ENCODE assay signal across 26 cellular contexts in genomic region chr12:96302706-96303310, GRCh38.
A peak's percentile ranks its signal among the peaks of the same experiment; 100 is the strongest.
DNase-seq lines count a peak whose midpoint lies in the region; ATAC-seq, FAIRE-seq and TF ChIP-seq lines count a peak whose summit lies in the region.
"Had no signal": no experiment of that assay in that cellular context is flagged by ENCODE, and none has a peak within 500 bp of the region (broad histone marks: within the 10 kb centered on the region; RNA-seq: fewer than 3 reads in every experiment).

No MANE protein-coding gene starts in this region.

- no peak for TF ChIP-seq POLR2A in IMR-90 (IDR thresholded peaks at IDR 0.05; ENCODE audit: low read depth, low read length)
- TF ChIP-seq POLR2A in tibial nerve (IDR thresholded peaks at IDR 0.05) = no peak

- H3K23ac ChIP-seq in IMR-90 (ENCODE audit: low read depth, low read length) = no peak overlapping the region

- H2AK9ac ChIP-seq in IMR-90 (replicated peaks; ENCODE audit: low read depth, low read length, poor library complexity) = no peak overlapping the region

- H3K27ac ChIP-seq in IMR-90 (ENCODE audit: insufficient read depth, low read length) (no peak overlapping the region), substantia nigra (ENCODE audit: low read depth, low read length, poor library complexity, severe bottlenecking) (peak overlapping the region; percentile 89), tibial nerve (peak overlapping the region in 2 of 4 donors; percentile 58 to 65)
- H3K27ac ChIP-seq: right lobe of liver had no signal

- H3K36me3 ChIP-seq in IMR-90 (ENCODE audit: control insufficient read depth, insufficient read depth, low read length) (peaks cover 21% of the 10 kb centered on the region), tibial nerve (peaks cover 0 to 22% (median 0%) of the 10 kb centered on the region in 3 donors)

- ATAC-seq in IMR-90 (ENCODE audit: low read depth) (peak; percentile 48; the same call in 1 of the 2 replicates), HG02763 (IDR thresholded peaks at IDR 0.05; ENCODE audit: unreplicated experiment) (no peak), HG02840 (IDR thresholded peaks at IDR 0.05; ENCODE audit: low FRiP score, unreplicated experiment) (no peak)
- ATAC-seq: esophagus mucosa, Right ventricle myocardium inferior had no signal

- H2BK120ac ChIP-seq in IMR-90 (ENCODE audit: low read depth, low read length) = no peak overlapping the region

- no peaks in the 10 kb centered on the region for H3K4me1 ChIP-seq in IMR-90 (ENCODE audit: control insufficient read depth, insufficient read depth, low read length)
- peaks cover 0 to 17% (median 0%) of the 10 kb centered on the region in 4 donors for H3K4me1 ChIP-seq in tibial nerve
- H3K4me1 ChIP-seq: right lobe of liver had no signal

- TF ChIP-seq CTCF in IMR-90 (conservative IDR thresholded peaks at IDR 0.05; ENCODE audit: low read depth, low read length) (no peak), tibial nerve (IDR thresholded peaks at IDR 0.05) (no peak)

- no peak overlapping the region for H2AFZ ChIP-seq in IMR-90 (replicated peaks; ENCODE audit: low read length, poor library complexity)

- in situ Hi-C loops in IMR-90 (cut with MboI; ENCODE audit: low sequenced_read_pairs) = no loop called here

- no peaks in the 10 kb centered on the region for H3K27me3 ChIP-seq in IMR-90 (ENCODE audit: control insufficient read depth, insufficient read depth, low read length)
- no peaks in the 10 kb centered on the region for H3K27me3 ChIP-seq in tibial nerve
- H3K27me3 ChIP-seq: right lobe of liver had no signal

- no peak overlapping the region for H2BK5ac ChIP-seq in IMR-90 (ENCODE audit: low read depth, low read length, poor library complexity, severe bottlenecking)

- no peak overlapping the region for H4K91ac ChIP-seq in IMR-90 (ENCODE audit: insufficient read depth, low read depth, low read length)

- H3K4me3 ChIP-seq in IMR-90 (ENCODE audit: insufficient read depth, low read depth, low read length) (no peak overlapping the region), tibial nerve (no peak overlapping the region)
- H3K4me3 ChIP-seq: right lobe of liver had no signal

- H3K56ac ChIP-seq in IMR-90 (ENCODE audit: extremely low read depth, insufficient read depth, low read length) = no peak overlapping the region

- peaks cover 7 to 27% of the 10 kb centered on the region in 2 experiments for H3K79me1 ChIP-seq in IMR-90 (ENCODE audit: low read depth in 1 of 2, low read length in 2 of 2)

- no peak overlapping the region for H2BK20ac ChIP-seq in IMR-90 (ENCODE audit: low read depth, low read length)

- H4K20me1 ChIP-seq in IMR-90 (ENCODE audit: insufficient read depth, low read length) = peaks cover 3% of the 10 kb centered on the region

- H4K5ac ChIP-seq in IMR-90 (ENCODE audit: low read depth, low read length) = no peak overlapping the region

- H3K4ac ChIP-seq in IMR-90 (ENCODE audit: low read depth, low read length) = no peak overlapping the region

- peak; percentile 92 for FAIRE-seq in frontal cortex (lab: Jason Lieb, UNC)

- no peak overlapping the region for H3K9ac ChIP-seq in IMR-90 (ENCODE audit: low read depth, low read length)

- no CpG with 5 or more reads among the region's 2 CpGs for WGBS in IMR-90 (ENCODE audit: extremely low coverage in 2 of 2, insufficient read length in 1 of 2), 2 experiments
- 43 to 45% methylated on average over 2 of the region's 2 CpGs for WGBS in tibial nerve, 2 donors

- H3K18ac ChIP-seq in IMR-90 (ENCODE audit: low read depth, low read length) = no peak overlapping the region

- no peak overlapping the region for H3K4me2 ChIP-seq in IMR-90 (ENCODE audit: low read depth, low read length)

- H4K8ac ChIP-seq in IMR-90 (ENCODE audit: low read depth in 2 of 2, low read length in 2 of 2) = no peak overlapping the region

- CTCF ChIA-PET in IMR-90 (lab: Yijun Ruan, JAX) = no interaction called here

- H3K9me1 ChIP-seq in IMR-90 (ENCODE audit: insufficient read depth, low read length) = peaks cover 4% of the 10 kb centered on the region; the same call in 1 of the 2 replicates

- no peak for TF ChIP-seq RAD21 in IMR-90 (IDR thresholded peaks at IDR 0.05; ENCODE audit: low read length)

- H3K9me3 ChIP-seq in IMR-90 (ENCODE audit: control insufficient read depth, insufficient read depth, low read length) (no peaks in the 10 kb centered on the region), tibial nerve (no peaks in the 10 kb centered on the region)
- H3K9me3 ChIP-seq: right lobe of liver had no signal

- H2AK5ac ChIP-seq in IMR-90 (ENCODE audit: low read depth, low read length) = no peak overlapping the region

- no peak overlapping the region for H2BK15ac ChIP-seq in IMR-90 (ENCODE audit: low read depth, low read length)

- intact Hi-C loops in IMR-90 (cut with micrococcal nuclease) = no loop called here

- TF ChIP-seq EP300 in tibial nerve (IDR thresholded peaks at IDR 0.05) = no peak

- dilution Hi-C loops in IMR-90 (cut with HindIII; ENCODE audit: low sequenced_read_pairs, unreplicated experiment) = no loop called here

- BruUV-seq in IMR-90 (replicated peaks; lab: Mats Ljungman, UMichigan) = no TSS peak

- DNase-seq in IMR-90 (no peak), NCI-H69 (lab: John Stamatoyannopoulos, UW) (peak; percentile 54), frontal cortex (ENCODE audit: low spot score in 2 of 2) (no peak), substantia nigra (lab: John Stamatoyannopoulos, UW) (peak in 2 of 49 donors; percentile 13 to 18), tibial nerve (ENCODE audit: low spot score in 2 of 2) (no peak)
- DNase-seq: activated B cell treated with CpG ODN at 0.5 μM for 24 hours; activated CD4-positive, alpha-beta memory T cell treated with anti-CD3 and anti-CD28 coated beads for 36 hours; activated CD8-positive, alpha-beta memory T cell treated with anti-CD3 and anti-CD28 coated beads, Interleukin-2, amount 50 U/mL, for 48 hours; CD4-positive, alpha-beta T cell; effector memory CD4-positive, alpha-beta T cell; foreskin melanocyte; immature natural killer cell; KG1; NCI-H187 treated with DMSO at 0.1 percent for 48 hours; NCI-H345; nephron progenitor cell; posterior cingulate gyrus; right lobe of liver; stimulated activated CD4-positive, alpha-beta T cell treated with anti-CD3 and anti-CD28 coated beads, Interleukin-12 subunit alpha, Interleukin-12 subunit beta, amount 100 ng/mL, for 4 hours; stimulated activated CD4-positive, alpha-beta T cell treated with anti-CD3 and anti-CD28 coated beads, Interleukin-4, amount 100 ng/mL, for 4 hours; stimulated activated naive CD4-positive, alpha-beta T cell treated with Interleukin-2 at 50 U/mL for 16 hours; trophoblast cell had no signal

- H3K14ac ChIP-seq in IMR-90 (replicated peaks; ENCODE audit: low read depth, low read length) = no peak overlapping the region

- POLR2A ChIA-PET in IMR-90 (lab: Charles Lee; ENCODE audit: unreplicated experiment) = no interaction called here

TF ChIP-seq in IMR-90, 13 proteins besides CTCF, POLR2A, EP300 and RAD21:
- TF ChIP-seq MXI1 (IDR thresholded peaks at IDR 0.05; ENCODE audit: borderline replicate concordance, low read depth, low read length) (no peak), MAZ (IDR thresholded peaks at IDR 0.05; ENCODE audit: borderline replicate concordance, low read depth, low read length) (no peak), MAFK (IDR thresholded peaks at IDR 0.05; ENCODE audit: low read depth, low read length) (no peak), NFE2L2 (IDR thresholded peaks at IDR 0.05; ENCODE audit: low read depth, low read length) (no peak), BHLHE40 (IDR thresholded peaks at IDR 0.05; ENCODE audit: low read depth, low read length) (no peak), CHD1 (IDR thresholded peaks at IDR 0.05; ENCODE audit: low read depth, low read length) (no peak), RCOR1 (IDR thresholded peaks at IDR 0.05; ENCODE audit: insufficient replicate concordance, low read length) (no peak), FOS (IDR thresholded peaks at IDR 0.05; ENCODE audit: low read depth, low read length) (no peak), ELK1 (IDR thresholded peaks at IDR 0.05; ENCODE audit: borderline replicate concordance, low read depth, low read length) (no peak), RFX5 (IDR thresholded peaks at IDR 0.05; ENCODE audit: low read depth, low read length) (no peak), SMC3 (IDR thresholded peaks at IDR 0.05; ENCODE audit: low read depth, low read length) (no peak)
TF ChIP-seq in IMR-90: peak in this region for 0.
